ENCODE assay signal across 21 cellular contexts in genomic region chr16:57504001-57504400, GRCh38. TPM values are rescaled to one million over a fixed set of nuclear protein-coding genes. Genes with fewer than 3 reads are reported as not detected.
"Had no signal": no experiment of that assay in that cellular context is flagged by ENCODE, and none has a peak within 500 bp of the region (broad histone marks: within the 10 kb centered on the region; RNA-seq: fewer than 3 reads in every experiment).

No MANE protein-coding gene starts in this region.

- H3K9me3 ChIP-seq: adrenal gland, ascending aorta, colonic mucosa, thoracic aorta had no signal

- ATAC-seq: activated CD8-positive, alpha-beta T cell treated with anti-CD3 and anti-CD28 coated beads, Interleukin-2, amount 10 ng/mL, durations not matched to agents 7 days and 5 days; activated T-helper 17 cell treated with anti-CD3 and anti-CD28 coated beads, Interleukin-2, amount 50 U/mL, for 72 hours; effector memory CD8-positive, alpha-beta T cell; esophagus mucosa; T-cell had no signal

- H3K4me1 ChIP-seq: adrenal gland, ascending aorta, colonic mucosa had no signal

- H3K27me3 ChIP-seq: adrenal gland, ascending aorta, colonic mucosa, dorsolateral prefrontal cortex had no signal

- H3K27ac ChIP-seq: adrenal gland, ascending aorta, colonic mucosa, thoracic aorta had no signal

- H3K4me3 ChIP-seq: adrenal gland, ascending aorta, colonic mucosa, dorsolateral prefrontal cortex, thoracic aorta had no signal

- H3K36me3 ChIP-seq: adrenal gland, ascending aorta, colonic mucosa, thoracic aorta had no signal

- DNase-seq: activated CD4-positive, alpha-beta T cell treated with anti-CD3 and anti-CD28 coated beads for 1 hour; activated CD4-positive, alpha-beta T cell treated with anti-CD3 and anti-CD28 coated beads, Interleukin-2, amount 50 U/mL, for 1 hour; activated CD8-positive, alpha-beta T cell treated with anti-CD3 and anti-CD28 coated beads, Interleukin-2, amount 10 ng/mL, durations not matched to agents 7 days and 5 days; activated naive CD4-positive, alpha-beta T cell; activated T-cell treated with anti-CD3 and anti-CD28 coated beads, Interleukin-2, amount 50 U/mL, for 24 hours; adrenal gland; colonic mucosa; effector memory CD8-positive, alpha-beta T cell; glutamatergic neuron; hippocampal formation; occipital lobe; stimulated activated CD4-positive, alpha-beta T cell treated with anti-CD3 and anti-CD28 coated beads, Interleukin-4, amount 100 ng/mL, for 24 hours; stimulated activated naive CD4-positive, alpha-beta T cell treated with Interleukin-2 at 50 U/mL for 16 hours; T-cell had no signal

RNA-seq across cellular contexts. Expression of gene ADGRG5, which starts 38.4 kb away (rescaled TPM):
- total RNA-seq: ascending aorta, endothelial cell of umbilical vein, myocyte, occipital lobe had no signal
